1 cellular context compared by ENCODE assay signal in the genomic region with DNA sequence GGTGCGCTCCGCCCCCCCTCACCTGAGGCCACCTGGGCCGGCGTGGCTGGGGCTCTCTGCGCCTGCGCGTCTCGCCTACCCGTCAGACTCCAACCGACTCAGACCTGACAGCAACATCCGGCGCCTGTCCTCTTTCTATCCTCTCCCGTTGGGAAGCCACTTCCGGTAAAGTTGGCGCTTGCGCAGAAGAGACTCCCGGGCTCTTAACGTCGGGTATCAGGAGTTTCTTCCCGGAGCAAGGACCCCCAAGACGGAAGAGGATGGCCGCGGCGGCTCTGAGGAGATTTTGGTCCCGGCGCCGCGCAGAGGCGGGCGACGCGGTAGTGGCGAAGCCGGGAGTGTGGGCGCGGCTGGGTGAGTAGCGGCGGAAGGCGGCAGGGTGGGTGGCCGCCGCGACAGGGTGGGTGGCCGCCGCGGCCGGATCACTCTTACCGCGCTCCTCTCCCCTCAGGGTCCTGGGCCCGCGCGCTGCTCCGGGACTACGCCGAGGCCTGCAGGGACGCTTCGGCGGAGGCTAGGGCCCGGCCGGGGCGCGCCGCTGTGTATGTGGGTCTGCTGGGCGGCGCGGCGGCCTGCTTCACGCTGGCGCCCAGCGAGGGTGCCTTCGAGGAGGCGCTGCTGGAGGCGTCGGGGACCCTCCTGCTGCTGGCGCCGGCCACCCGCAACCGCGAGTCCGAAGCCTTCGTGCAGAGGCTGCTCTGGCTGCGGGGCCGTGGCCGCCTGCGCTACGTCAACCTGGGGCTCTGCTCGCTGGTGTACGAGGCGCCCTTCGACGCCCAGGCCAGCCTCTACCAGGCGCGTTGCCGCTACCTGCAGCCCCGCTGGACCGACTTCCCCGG.
A peak's percentile ranks its signal among the peaks of the same experiment; 100 is the strongest.
TF ChIP-seq lines count a peak whose summit lies in the region.

A gene (plus strand): TSS at position 249 of the 839 bp plus-strand sequence. CDS start 12 bp downstream, at position 261.
A gene (minus strand): TSS at position 77 of the 839 bp plus-strand sequence. CDS start 229 bp downstream, outside the sequence.

TF ChIP-seq in HepG2, 621 proteins besides CTCF, POLR2A, EP300 and RAD21 (continued from another document and continues in another):
- TF ChIP-seq, protein P1, sequence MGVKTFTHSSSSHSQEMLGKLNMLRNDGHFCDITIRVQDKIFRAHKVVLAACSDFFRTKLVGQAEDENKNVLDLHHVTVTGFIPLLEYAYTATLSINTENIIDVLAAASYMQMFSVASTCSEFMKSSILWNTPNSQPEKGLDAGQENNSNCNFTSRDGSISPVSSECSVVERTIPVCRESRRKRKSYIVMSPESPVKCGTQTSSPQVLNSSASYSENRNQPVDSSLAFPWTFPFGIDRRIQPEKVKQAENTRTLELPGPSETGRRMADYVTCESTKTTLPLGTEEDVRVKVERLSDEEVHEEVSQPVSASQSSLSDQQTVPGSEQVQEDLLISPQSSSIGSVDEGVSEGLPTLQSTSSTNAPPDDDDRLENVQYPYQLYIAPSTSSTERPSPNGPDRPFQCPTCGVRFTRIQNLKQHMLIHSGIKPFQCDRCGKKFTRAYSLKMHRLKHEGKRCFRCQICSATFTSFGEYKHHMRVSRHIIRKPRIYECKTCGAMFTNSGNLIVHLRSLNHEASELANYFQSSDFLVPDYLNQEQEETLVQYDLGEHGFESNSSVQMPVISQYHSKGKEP (CRISPR knock-in tag; IDR thresholded peaks at IDR 0.05), result no peak
- TF ChIP-seq SRSF9 (IDR thresholded peaks at IDR 0.05; ENCODE audit: borderline replicate concordance, insufficient read depth, low read depth, low read length, poor library complexity, severe bottlenecking), result no peak
- no peak for TF ChIP-seq ZKSCAN5 (CRISPR knock-in tag; IDR thresholded peaks at IDR 0.05)
- TF ChIP-seq ZNF292 (CRISPR knock-in tag; IDR thresholded peaks at IDR 0.05; ENCODE audit: borderline replicate concordance, low read depth), result no peak
- TF ChIP-seq ZNF720 (CRISPR knock-in tag; IDR thresholded peaks at IDR 0.05), result no peak
- TF ChIP-seq ZNF180 (CRISPR knock-in tag; IDR thresholded peaks at IDR 0.05; ENCODE audit: borderline replicate concordance, low read depth), result no peak
- TF ChIP-seq, protein P2, sequence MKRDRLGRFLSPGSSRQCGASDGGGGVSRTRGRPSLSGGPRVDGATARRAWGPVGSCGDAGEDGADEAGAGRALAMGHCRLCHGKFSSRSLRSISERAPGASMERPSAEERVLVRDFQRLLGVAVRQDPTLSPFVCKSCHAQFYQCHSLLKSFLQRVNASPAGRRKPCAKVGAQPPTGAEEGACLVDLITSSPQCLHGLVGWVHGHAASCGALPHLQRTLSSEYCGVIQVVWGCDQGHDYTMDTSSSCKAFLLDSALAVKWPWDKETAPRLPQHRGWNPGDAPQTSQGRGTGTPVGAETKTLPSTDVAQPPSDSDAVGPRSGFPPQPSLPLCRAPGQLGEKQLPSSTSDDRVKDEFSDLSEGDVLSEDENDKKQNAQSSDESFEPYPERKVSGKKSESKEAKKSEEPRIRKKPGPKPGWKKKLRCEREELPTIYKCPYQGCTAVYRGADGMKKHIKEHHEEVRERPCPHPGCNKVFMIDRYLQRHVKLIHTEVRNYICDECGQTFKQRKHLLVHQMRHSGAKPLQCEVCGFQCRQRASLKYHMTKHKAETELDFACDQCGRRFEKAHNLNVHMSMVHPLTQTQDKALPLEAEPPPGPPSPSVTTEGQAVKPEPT (CRISPR knock-in tag; IDR thresholded peaks at IDR 0.05; ENCODE audit: low read depth), result no peak
- TF ChIP-seq GFI1 (CRISPR knock-in tag; IDR thresholded peaks at IDR 0.05; ENCODE audit: borderline replicate concordance), result no peak; the same call in 1 of the 2 replicates
- TF ChIP-seq KDM3A (CRISPR knock-in tag; IDR thresholded peaks at IDR 0.05; ENCODE audit: low read depth), result peak; percentile 38; the same call in 1 of the 2 replicates
- TF ChIP-seq ZNF143 (CRISPR knock-in tag; IDR thresholded peaks at IDR 0.05), result peak; percentile 71
- TF ChIP-seq, protein P3, sequence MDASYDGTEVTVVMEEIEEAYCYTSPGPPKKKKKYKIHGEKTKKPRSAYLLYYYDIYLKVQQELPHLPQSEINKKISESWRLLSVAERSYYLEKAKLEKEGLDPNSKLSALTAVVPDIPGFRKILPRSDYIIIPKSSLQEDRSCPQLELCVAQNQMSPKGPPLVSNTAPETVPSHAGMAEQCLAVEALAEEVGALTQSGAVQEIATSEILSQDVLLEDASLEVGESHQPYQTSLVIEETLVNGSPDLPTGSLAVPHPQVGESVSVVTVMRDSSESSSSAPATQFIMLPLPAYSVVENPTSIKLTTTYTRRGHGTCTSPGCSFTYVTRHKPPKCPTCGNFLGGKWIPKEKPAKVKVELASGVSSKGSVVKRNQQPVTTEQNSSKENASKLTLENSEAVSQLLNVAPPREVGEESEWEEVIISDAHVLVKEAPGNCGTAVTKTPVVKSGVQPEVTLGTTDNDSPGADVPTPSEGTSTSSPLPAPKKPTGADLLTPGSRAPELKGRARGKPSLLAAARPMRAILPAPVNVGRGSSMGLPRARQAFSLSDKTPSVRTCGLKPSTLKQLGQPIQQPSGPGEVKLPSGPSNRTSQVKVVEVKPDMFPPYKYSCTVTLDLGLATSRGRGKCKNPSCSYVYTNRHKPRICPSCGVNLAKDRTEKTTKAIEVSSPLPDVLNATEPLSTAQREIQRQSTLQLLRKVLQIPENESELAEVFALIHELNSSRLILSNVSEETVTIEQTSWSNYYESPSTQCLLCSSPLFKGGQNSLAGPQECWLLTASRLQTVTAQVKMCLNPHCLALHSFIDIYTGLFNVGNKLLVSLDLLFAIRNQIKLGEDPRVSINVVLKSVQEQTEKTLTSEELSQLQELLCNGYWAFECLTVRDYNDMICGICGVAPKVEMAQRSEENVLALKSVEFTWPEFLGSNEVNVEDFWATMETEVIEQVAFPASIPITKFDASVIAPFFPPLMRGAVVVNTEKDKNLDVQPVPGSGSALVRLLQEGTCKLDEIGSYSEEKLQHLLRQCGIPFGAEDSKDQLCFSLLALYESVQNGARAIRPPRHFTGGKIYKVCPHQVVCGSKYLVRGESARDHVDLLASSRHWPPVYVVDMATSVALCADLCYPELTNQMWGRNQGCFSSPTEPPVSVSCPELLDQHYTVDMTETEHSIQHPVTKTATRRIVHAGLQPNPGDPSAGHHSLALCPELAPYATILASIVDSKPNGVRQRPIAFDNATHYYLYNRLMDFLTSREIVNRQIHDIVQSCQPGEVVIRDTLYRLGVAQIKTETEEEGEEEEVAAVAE (CRISPR knock-in tag; IDR thresholded peaks at IDR 0.05; ENCODE audit: borderline replicate concordance), result peak; percentile 72; the same call in 1 of the 2 replicates
- TF ChIP-seq SNAPC2 (CRISPR knock-in tag; IDR thresholded peaks at IDR 0.05), result 0 out of 2 replicates have a peak, but pooled peaks have one; percentile 66
- peak; percentile 41; the same call in 1 of the 2 replicates for TF ChIP-seq NFYB (CRISPR knock-in tag; IDR thresholded peaks at IDR 0.05)
- no peak for TF ChIP-seq MIER2 (CRISPR knock-in tag; IDR thresholded peaks at IDR 0.05)
- TF ChIP-seq DNMT1 (CRISPR knock-in tag; IDR thresholded peaks at IDR 0.05), result no peak
- TF ChIP-seq, protein P4, sequence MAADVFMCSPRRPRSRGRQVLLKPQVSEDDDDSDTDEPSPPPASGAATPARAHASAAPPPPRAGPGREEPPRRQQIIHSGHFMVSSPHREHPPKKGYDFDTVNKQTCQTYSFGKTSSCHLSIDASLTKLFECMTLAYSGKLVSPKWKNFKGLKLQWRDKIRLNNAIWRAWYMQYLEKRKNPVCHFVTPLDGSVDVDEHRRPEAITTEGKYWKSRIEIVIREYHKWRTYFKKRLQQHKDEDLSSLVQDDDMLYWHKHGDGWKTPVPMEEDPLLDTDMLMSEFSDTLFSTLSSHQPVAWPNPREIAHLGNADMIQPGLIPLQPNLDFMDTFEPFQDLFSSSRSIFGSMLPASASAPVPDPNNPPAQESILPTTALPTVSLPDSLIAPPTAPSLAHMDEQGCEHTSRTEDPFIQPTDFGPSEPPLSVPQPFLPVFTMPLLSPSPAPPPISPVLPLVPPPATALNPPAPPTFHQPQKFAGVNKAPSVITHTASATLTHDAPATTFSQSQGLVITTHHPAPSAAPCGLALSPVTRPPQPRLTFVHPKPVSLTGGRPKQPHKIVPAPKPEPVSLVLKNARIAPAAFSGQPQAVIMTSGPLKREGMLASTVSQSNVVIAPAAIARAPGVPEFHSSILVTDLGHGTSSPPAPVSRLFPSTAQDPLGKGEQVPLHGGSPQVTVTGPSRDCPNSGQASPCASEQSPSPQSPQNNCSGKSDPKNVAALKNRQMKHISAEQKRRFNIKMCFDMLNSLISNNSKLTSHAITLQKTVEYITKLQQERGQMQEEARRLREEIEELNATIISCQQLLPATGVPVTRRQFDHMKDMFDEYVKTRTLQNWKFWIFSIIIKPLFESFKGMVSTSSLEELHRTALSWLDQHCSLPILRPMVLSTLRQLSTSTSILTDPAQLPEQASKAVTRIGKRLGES (CRISPR knock-in tag; IDR thresholded peaks at IDR 0.05; ENCODE audit: borderline replicate concordance), result no peak
- peak; percentile 87 for TF ChIP-seq ZNF747 (CRISPR knock-in tag; IDR thresholded peaks at IDR 0.05; ENCODE audit: borderline replicate concordance)
- TF ChIP-seq ZFP1 (CRISPR knock-in tag; IDR thresholded peaks at IDR 0.05), result 0 out of 2 replicates have a peak, but pooled peaks have one; percentile 36
- no peak for TF ChIP-seq CBFB (CRISPR knock-in tag; IDR thresholded peaks at IDR 0.05)
- no peak for TF ChIP-seq CC2D1A (CRISPR knock-in tag; IDR thresholded peaks at IDR 0.05)
- TF ChIP-seq, protein P5, sequence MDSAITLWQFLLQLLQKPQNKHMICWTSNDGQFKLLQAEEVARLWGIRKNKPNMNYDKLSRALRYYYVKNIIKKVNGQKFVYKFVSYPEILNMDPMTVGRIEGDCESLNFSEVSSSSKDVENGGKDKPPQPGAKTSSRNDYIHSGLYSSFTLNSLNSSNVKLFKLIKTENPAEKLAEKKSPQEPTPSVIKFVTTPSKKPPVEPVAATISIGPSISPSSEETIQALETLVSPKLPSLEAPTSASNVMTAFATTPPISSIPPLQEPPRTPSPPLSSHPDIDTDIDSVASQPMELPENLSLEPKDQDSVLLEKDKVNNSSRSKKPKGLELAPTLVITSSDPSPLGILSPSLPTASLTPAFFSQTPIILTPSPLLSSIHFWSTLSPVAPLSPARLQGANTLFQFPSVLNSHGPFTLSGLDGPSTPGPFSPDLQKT (CRISPR knock-in tag; IDR thresholded peaks at IDR 0.05; ENCODE audit: borderline replicate concordance), result no peak
- TF ChIP-seq ETV6 (CRISPR knock-in tag; conservative IDR thresholded peaks at IDR 0.05), result no peak
- no peak for TF ChIP-seq KAT2B (IDR thresholded peaks at IDR 0.05; ENCODE audit: borderline replicate concordance, low read depth, low read length)
- TF ChIP-seq HES4 (CRISPR knock-in tag; IDR thresholded peaks at IDR 0.05; ENCODE audit: borderline replicate concordance), result no peak
- no peak for TF ChIP-seq FIP1L1 (IDR thresholded peaks at IDR 0.05; ENCODE audit: borderline replicate concordance, insufficient read depth, low read depth, low read length)
- peak; percentile 61; the same call in 1 of the 2 replicates for TF ChIP-seq ETV5 (CRISPR knock-in tag; IDR thresholded peaks at IDR 0.05; ENCODE audit: borderline replicate concordance)
- peak; percentile 71; the same call in 1 of the 2 replicates for TF ChIP-seq HDAC2 (CRISPR knock-in tag; IDR thresholded peaks at IDR 0.05)
- TF ChIP-seq REPIN1 (CRISPR knock-in tag; IDR thresholded peaks at IDR 0.05; ENCODE audit: borderline replicate concordance, low read depth), result peak; percentile 52; the same call in 1 of the 2 replicates
- TF ChIP-seq, protein P6, sequence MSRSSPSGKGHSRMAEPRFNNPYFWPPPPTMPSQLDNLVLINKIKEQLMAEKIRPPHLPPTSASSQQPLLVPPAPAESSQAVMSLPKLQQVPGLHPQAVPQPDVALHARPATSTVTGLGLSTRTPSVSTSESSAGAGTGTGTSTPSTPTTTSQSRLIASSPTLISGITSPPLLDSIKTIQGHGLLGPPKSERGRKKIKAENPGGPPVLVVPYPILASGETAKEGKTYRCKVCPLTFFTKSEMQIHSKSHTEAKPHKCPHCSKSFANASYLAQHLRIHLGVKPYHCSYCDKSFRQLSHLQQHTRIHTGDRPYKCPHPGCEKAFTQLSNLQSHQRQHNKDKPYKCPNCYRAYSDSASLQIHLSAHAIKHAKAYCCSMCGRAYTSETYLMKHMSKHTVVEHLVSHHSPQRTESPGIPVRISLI (CRISPR knock-in tag; IDR thresholded peaks at IDR 0.05; ENCODE audit: borderline replicate concordance), result no peak; the same call in 1 of the 2 replicates
- peak; percentile 85 for TF ChIP-seq ZNF543 (CRISPR knock-in tag; IDR thresholded peaks at IDR 0.05)
- 0 out of 2 replicates have a peak, but pooled peaks have one; percentile 81 for TF ChIP-seq NR1H2 (CRISPR knock-in tag; IDR thresholded peaks at IDR 0.05; ENCODE audit: borderline replicate concordance, low read depth)
- 0 out of 2 replicates have a peak, but pooled peaks have one; percentile 35 for TF ChIP-seq ZFP41 (CRISPR knock-in tag; IDR thresholded peaks at IDR 0.05; ENCODE audit: borderline replicate concordance)
- no peak for TF ChIP-seq ZNF20 (CRISPR knock-in tag; IDR thresholded peaks at IDR 0.05)
- TF ChIP-seq, protein P7, sequence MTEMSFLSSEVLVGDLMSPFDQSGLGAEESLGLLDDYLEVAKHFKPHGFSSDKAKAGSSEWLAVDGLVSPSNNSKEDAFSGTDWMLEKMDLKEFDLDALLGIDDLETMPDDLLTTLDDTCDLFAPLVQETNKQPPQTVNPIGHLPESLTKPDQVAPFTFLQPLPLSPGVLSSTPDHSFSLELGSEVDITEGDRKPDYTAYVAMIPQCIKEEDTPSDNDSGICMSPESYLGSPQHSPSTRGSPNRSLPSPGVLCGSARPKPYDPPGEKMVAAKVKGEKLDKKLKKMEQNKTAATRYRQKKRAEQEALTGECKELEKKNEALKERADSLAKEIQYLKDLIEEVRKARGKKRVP (CRISPR knock-in tag; IDR thresholded peaks at IDR 0.05), result peak in 1 of 2 experiments; percentile 44; a peak in 1 of 4 replicates
- no peak for TF ChIP-seq ZNF337 (CRISPR knock-in tag; IDR thresholded peaks at IDR 0.05; ENCODE audit: borderline replicate concordance, low read depth)
- TF ChIP-seq, protein P8, sequence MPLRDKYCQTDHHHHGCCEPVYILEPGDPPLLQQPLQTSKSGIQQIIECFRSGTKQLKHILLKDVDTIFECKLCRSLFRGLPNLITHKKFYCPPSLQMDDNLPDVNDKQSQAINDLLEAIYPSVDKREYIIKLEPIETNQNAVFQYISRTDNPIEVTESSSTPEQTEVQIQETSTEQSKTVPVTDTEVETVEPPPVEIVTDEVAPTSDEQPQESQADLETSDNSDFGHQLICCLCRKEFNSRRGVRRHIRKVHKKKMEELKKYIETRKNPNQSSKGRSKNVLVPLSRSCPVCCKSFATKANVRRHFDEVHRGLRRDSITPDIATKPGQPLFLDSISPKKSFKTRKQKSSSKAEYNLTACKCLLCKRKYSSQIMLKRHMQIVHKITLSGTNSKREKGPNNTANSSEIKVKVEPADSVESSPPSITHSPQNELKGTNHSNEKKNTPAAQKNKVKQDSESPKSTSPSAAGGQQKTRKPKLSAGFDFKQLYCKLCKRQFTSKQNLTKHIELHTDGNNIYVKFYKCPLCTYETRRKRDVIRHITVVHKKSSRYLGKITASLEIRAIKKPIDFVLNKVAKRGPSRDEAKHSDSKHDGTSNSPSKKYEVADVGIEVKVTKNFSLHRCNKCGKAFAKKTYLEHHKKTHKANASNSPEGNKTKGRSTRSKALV (CRISPR knock-in tag; IDR thresholded peaks at IDR 0.05), result peak; percentile 54; the same call in 1 of the 2 replicates
